ENCODE assay signal across 20 cellular contexts in the genomic region with DNA sequence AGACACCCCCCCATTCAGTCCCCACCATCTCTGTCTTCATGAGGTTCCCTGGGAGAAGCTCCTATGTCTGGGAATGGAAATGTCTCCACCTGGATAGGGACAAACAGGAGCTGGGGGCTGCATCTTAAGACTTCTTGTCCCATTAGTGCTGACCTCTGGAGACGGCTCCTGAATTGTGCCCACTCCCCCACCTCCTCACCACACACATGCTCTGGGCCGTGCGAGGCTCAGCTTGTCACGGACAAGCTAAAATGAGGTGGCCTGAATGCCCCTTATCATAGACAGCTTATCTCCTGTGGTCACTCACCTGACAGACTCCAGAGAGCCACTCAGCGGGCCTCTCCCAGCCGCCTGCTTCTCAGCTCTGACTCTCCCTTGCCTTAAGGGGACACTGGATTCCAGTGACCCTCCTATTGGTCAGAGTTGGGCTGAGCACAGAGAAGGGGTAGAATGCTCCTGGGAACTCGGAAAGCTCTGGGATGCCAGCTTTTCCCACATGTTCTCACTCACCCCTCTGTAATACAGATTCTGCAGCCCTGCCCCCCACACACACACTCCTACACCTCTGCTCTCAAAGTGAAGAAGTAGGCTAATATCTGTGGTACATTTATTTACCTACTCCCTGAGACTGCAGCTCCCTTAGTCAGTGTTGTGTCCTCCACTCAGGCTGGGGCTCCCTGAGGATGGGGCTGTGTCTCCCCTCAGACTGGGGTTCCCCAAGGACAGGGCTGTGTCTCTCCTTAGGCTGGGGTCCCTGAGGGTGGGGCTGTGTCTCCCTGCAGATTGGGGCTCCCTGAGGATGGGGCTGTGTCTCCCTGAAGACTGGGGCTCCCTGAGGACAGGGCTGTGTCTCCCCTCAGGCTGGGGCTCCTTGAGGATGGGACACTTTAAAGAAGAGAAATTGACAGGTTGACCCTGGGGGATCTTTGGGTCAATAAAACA.
DNase-seq lines count a peak whose midpoint lies in the region; ATAC-seq and TF ChIP-seq lines count a peak whose summit lies in the region.
"Had no signal": no experiment of that assay in that cellular context is flagged by ENCODE, and none has a peak within 500 bp of the region (broad histone marks: within the 10 kb centered on the region; RNA-seq: fewer than 3 reads in every experiment).

No MANE protein-coding gene starts in this region.

- no peak for TF ChIP-seq POLR2A in testis (IDR thresholded peaks at IDR 0.05)

- H3K9me3 ChIP-seq in right atrium auricular region: no peaks in the 10 kb centered on the region
- no peaks in the 10 kb centered on the region for H3K9me3 ChIP-seq in testis
- H3K9me3 ChIP-seq: tibial nerve had no signal

- intact Hi-C loops in Right ventricle myocardium inferior (cut with DNase I): no loop called here
- intact Hi-C loops in left ventricle myocardium superior (cut with micrococcal nuclease): no loop called here
- intact Hi-C loops in testis (cut with DNase I; ENCODE audit: low total_unique reads): no loop called here

- H3K36me3 ChIP-seq in right atrium auricular region: no peaks in the 10 kb centered on the region
- no peaks in the 10 kb centered on the region for H3K36me3 ChIP-seq in testis (ENCODE audit: low read depth, missing control alignments)
- H3K36me3 ChIP-seq: tibial nerve had no signal

- POLR2A ChIA-PET in activated CD8-positive, alpha-beta T cell treated with anti-CD3 and anti-CD28 coated beads, Interleukin-2, amount 10 ng/mL, durations not matched to agents 7 days and 5 days (lab: Charles Lee): interaction anchor here (0.7 kb wide), 1 partner anchor 12 kb away, joined by 3 read pairs; no protein-coding TSS in a partner anchor

- no peak for DNase-seq in Right ventricle myocardium inferior (ENCODE audit: missing footprints)
- no peak for DNase-seq in right atrium auricular region (ENCODE audit: low spot score)
- DNase-seq in left ventricle myocardium superior: no peak
- DNase-seq in progenitor cell of endocrine pancreas (ENCODE audit: low spot score, unreplicated experiment): no peak
- no peak for DNase-seq in GM19238 (ENCODE audit: insufficient read length, low spot score)
- no peak for DNase-seq in testis
- DNase-seq in NCI-H1092 (lab: John Stamatoyannopoulos, UW): no peak
- DNase-seq in activated CD8-positive, alpha-beta T cell treated with anti-CD3 and anti-CD28 coated beads, Interleukin-2, amount 10 ng/mL, durations not matched to agents 7 days and 5 days: no peak
- DNase-seq: activated CD4-positive, alpha-beta T cell treated with anti-CD3 and anti-CD28 coated beads for 1 hour; activated T-cell treated with anti-CD3 and anti-CD28 coated beads for 4 hours; COR-L47; Kasumi-1; NCI-H1436; NCI-H345; NK-92 treated with Interleukin-12 subunit alpha and Interleukin-12 subunit beta, amount 100 ng/mL, for 24 hours; stimulated activated CD4-positive, alpha-beta T cell treated with anti-CD3 and anti-CD28 coated beads, Interleukin-4, amount 100 ng/mL, for 1 hour; T-helper 2 cell had no signal

- H3K27ac ChIP-seq in right atrium auricular region: no peak overlapping the region
- H3K27ac ChIP-seq in testis: no peak overlapping the region
- H3K27ac ChIP-seq: tibial nerve had no signal

- H3K4me3 ChIP-seq in right atrium auricular region: no peak overlapping the region
- no peak overlapping the region for H3K4me3 ChIP-seq in testis
- H3K4me3 ChIP-seq: tibial nerve had no signal

- H3K27ac Mint-ChIP-seq in progenitor cell of endocrine pancreas: peak overlapping the region; percentile 52
- H3K27ac Mint-ChIP-seq in activated CD8-positive, alpha-beta T cell treated with anti-CD3 and anti-CD28 coated beads, Interleukin-2, amount 10 ng/mL, durations not matched to agents 7 days and 5 days: no peak overlapping the region
- H3K27ac Mint-ChIP-seq: natural killer cell had no signal

- H3K27me3 Mint-ChIP-seq in progenitor cell of endocrine pancreas: no peaks in the 10 kb centered on the region
- H3K27me3 Mint-ChIP-seq in activated CD8-positive, alpha-beta T cell treated with anti-CD3 and anti-CD28 coated beads, Interleukin-2, amount 10 ng/mL, durations not matched to agents 7 days and 5 days (ENCODE audit: low read depth): no peaks in the 10 kb centered on the region
- H3K27me3 Mint-ChIP-seq: central memory CD8-positive, alpha-beta T cell had no signal

- no peak overlapping the region for H3K4me3 Mint-ChIP-seq in progenitor cell of endocrine pancreas (ENCODE audit: low read depth)
- no peak overlapping the region for H3K4me3 Mint-ChIP-seq in activated CD8-positive, alpha-beta T cell treated with anti-CD3 and anti-CD28 coated beads, Interleukin-2, amount 10 ng/mL, durations not matched to agents 7 days and 5 days
- H3K4me3 Mint-ChIP-seq: central memory CD8-positive, alpha-beta T cell; natural killer cell had no signal

- H3K4me1 ChIP-seq in right atrium auricular region: peaks cover 0 to 9% of the 10 kb centered on the region in 2 donors
- H3K4me1 ChIP-seq in testis: no peaks in the 10 kb centered on the region
- H3K4me1 ChIP-seq: tibial nerve had no signal

- TF ChIP-seq CTCF in right atrium auricular region (IDR thresholded peaks at IDR 0.05) (no peak), progenitor cell of endocrine pancreas (IDR thresholded peaks at IDR 0.05; ENCODE audit: unreplicated experiment) (no peak), testis (IDR thresholded peaks at IDR 0.05) (no peak)

- H3K27me3 ChIP-seq in right atrium auricular region (no peaks in the 10 kb centered on the region), testis (no peaks in the 10 kb centered on the region)
- H3K27me3 ChIP-seq: tibial nerve had no signal

- peak; percentile 12 for ATAC-seq in Right ventricle myocardium inferior
- ATAC-seq in left ventricle myocardium superior: peak; percentile 57
- ATAC-seq in activated CD8-positive, alpha-beta T cell treated with anti-CD3 and anti-CD28 coated beads, Interleukin-2, amount 10 ng/mL, durations not matched to agents 7 days and 5 days: no peak
- ATAC-seq: natural killer cell had no signal

- no peaks in the 10 kb centered on the region for H3K36me3 Mint-ChIP-seq in progenitor cell of endocrine pancreas (ENCODE audit: insufficient read depth)
- no peaks in the 10 kb centered on the region for H3K36me3 Mint-ChIP-seq in activated CD8-positive, alpha-beta T cell treated with anti-CD3 and anti-CD28 coated beads, Interleukin-2, amount 10 ng/mL, durations not matched to agents 7 days and 5 days (ENCODE audit: low read depth)
- H3K36me3 Mint-ChIP-seq: natural killer cell had no signal

- peaks cover 48% of the 10 kb centered on the region for H3K4me1 Mint-ChIP-seq in progenitor cell of endocrine pancreas (ENCODE audit: low read depth)
- H3K4me1 Mint-ChIP-seq in activated CD8-positive, alpha-beta T cell treated with anti-CD3 and anti-CD28 coated beads, Interleukin-2, amount 10 ng/mL, durations not matched to agents 7 days and 5 days (ENCODE audit: low read depth): no peaks in the 10 kb centered on the region
- H3K4me1 Mint-ChIP-seq: central memory CD8-positive, alpha-beta T cell; natural killer cell had no signal

- CTCF ChIA-PET in activated CD8-positive, alpha-beta T cell treated with anti-CD3 and anti-CD28 coated beads, Interleukin-2, amount 10 ng/mL, durations not matched to agents 7 days and 5 days (lab: Charles Lee): no interaction called here

- H3K9me3 Mint-ChIP-seq in progenitor cell of endocrine pancreas (ENCODE audit: low read depth): no peaks in the 10 kb centered on the region
- H3K9me3 Mint-ChIP-seq in activated CD8-positive, alpha-beta T cell treated with anti-CD3 and anti-CD28 coated beads, Interleukin-2, amount 10 ng/mL, durations not matched to agents 7 days and 5 days (ENCODE audit: insufficient read depth): no peaks in the 10 kb centered on the region
- H3K9me3 Mint-ChIP-seq: central memory CD8-positive, alpha-beta T cell; natural killer cell had no signal

- 93 to 95% methylated on average over 7 of the region's 7 CpGs for WGBS in testis, 2 donors
